8 cellular contexts compared by ENCODE assay signal in genomic region chr6:122322824-122323223, GRCh38.
DNase-seq lines count a peak whose midpoint lies in the region; ATAC-seq and TF ChIP-seq lines count a peak whose summit lies in the region.

No MANE protein-coding gene starts in this region.

- CTCF ChIA-PET in activated CD8-positive, alpha-beta memory T cell treated with anti-CD3 and anti-CD28 coated beads, Interleukin-2, amount 10 ng/mL, durations not matched to agents 7 days and 5 days (lab: Charles Lee) = interaction anchor here (1.3 kb wide), 1 partner anchor 152 kb away, joined by 3 read pairs; no protein-coding TSS in a partner anchor

- H3K4me3 ChIP-seq in duodenal mucosa (ENCODE audit: low read depth in 1 of 2, low read length in 2 of 2) (peak overlapping the region; percentile 53 to 75), psoas muscle (peak overlapping the region; percentile 47)

- no peak for TF ChIP-seq CTCF in psoas muscle (IDR thresholded peaks at IDR 0.05)

- 3 to 5% (median 3%) methylated on average over 3 of the region's 3 CpGs for WGBS in psoas muscle, 3 donors

- H3K27me3 Mint-ChIP-seq in activated CD8-positive, alpha-beta memory T cell treated with anti-CD3 and anti-CD28 coated beads, Interleukin-2, amount 10 ng/mL, durations not matched to agents 7 days and 5 days = no peaks in the 10 kb centered on the region

- H3K36me3 Mint-ChIP-seq in activated CD8-positive, alpha-beta memory T cell treated with anti-CD3 and anti-CD28 coated beads, Interleukin-2, amount 10 ng/mL, durations not matched to agents 7 days and 5 days = no peaks in the 10 kb centered on the region

- H3K4me3 Mint-ChIP-seq in activated CD8-positive, alpha-beta memory T cell treated with anti-CD3 and anti-CD28 coated beads, Interleukin-2, amount 10 ng/mL, durations not matched to agents 7 days and 5 days = peak overlapping the region; percentile 65

- H3K27me3 ChIP-seq in duodenal mucosa (ENCODE audit: control insufficient read depth in 1 of 2, insufficient read depth in 2 of 2, low read length in 2 of 2) (no peaks in the 10 kb centered on the region), psoas muscle (ENCODE audit: insufficient read depth in 3 of 3, low read length in 2 of 3) (no peaks in the 10 kb centered on the region)

- no peak overlapping the region for H3K9ac ChIP-seq in duodenal mucosa (ENCODE audit: low read depth in 1 of 2, low read length in 2 of 2)

- DNase-seq in activated CD8-positive, alpha-beta memory T cell treated with anti-CD3 and anti-CD28 coated beads, Interleukin-2, amount 10 ng/mL, durations not matched to agents 7 days and 5 days = no peak
- DNase-seq in activated CD8-positive, alpha-beta memory T cell treated with anti-CD3 and anti-CD28 coated beads for 24 hours = no peak
- DNase-seq in NCI-H748 treated with DMSO at 0.1 percent for 48 hours (lab: John Stamatoyannopoulos, UW) (peak; percentile 20), psoas muscle (no peak), cerebellar nuclear complex (lab: John Stamatoyannopoulos, UW) (no peak), KG1 (lab: John Stamatoyannopoulos, UW) (no peak)

- H3K4me1 ChIP-seq in duodenal mucosa (ENCODE audit: control insufficient read depth in 1 of 2, insufficient read depth in 2 of 2, low read length in 2 of 2) = no peaks in the 10 kb centered on the region
- peaks cover 6% of the 10 kb centered on the region for H3K4me1 ChIP-seq in psoas muscle

- H3K9me3 Mint-ChIP-seq in activated CD8-positive, alpha-beta memory T cell treated with anti-CD3 and anti-CD28 coated beads, Interleukin-2, amount 10 ng/mL, durations not matched to agents 7 days and 5 days (ENCODE audit: low read depth) = no peaks in the 10 kb centered on the region

- ATAC-seq in activated CD8-positive, alpha-beta memory T cell treated with anti-CD3 and anti-CD28 coated beads, Interleukin-2, amount 10 ng/mL, durations not matched to agents 7 days and 5 days = no peak
- no peak for ATAC-seq in psoas muscle
- no peak for ATAC-seq in GM21515 (IDR thresholded peaks at IDR 0.05; ENCODE audit: unreplicated experiment)

- H3K27ac ChIP-seq in duodenal mucosa (ENCODE audit: low read depth, low read length) (no peak overlapping the region), psoas muscle (no peak overlapping the region)

- H3K4me1 Mint-ChIP-seq in activated CD8-positive, alpha-beta memory T cell treated with anti-CD3 and anti-CD28 coated beads, Interleukin-2, amount 10 ng/mL, durations not matched to agents 7 days and 5 days = peaks cover 8% of the 10 kb centered on the region

- no peaks in the 10 kb centered on the region for H3K9me3 ChIP-seq in duodenal mucosa (ENCODE audit: control insufficient read depth in 1 of 2, low read length in 2 of 2)
- H3K9me3 ChIP-seq in psoas muscle = no peaks in the 10 kb centered on the region

- H3K36me3 ChIP-seq in duodenal mucosa (ENCODE audit: control insufficient read depth in 1 of 2, insufficient read depth in 2 of 2, low read length in 2 of 2) (no peaks in the 10 kb centered on the region), psoas muscle (ENCODE audit: insufficient read depth in 1 of 2, low read depth in 1 of 2) (no peaks in the 10 kb centered on the region)

- intact Hi-C loops in psoas muscle (cut with DNase I) = no loop called here

- peak overlapping the region; percentile 29 for H3K27ac Mint-ChIP-seq in activated CD8-positive, alpha-beta memory T cell treated with anti-CD3 and anti-CD28 coated beads, Interleukin-2, amount 10 ng/mL, durations not matched to agents 7 days and 5 days
